In genomic region chr16:18401159-18401558, GRCh38 we compare ENCODE assay signal across 8 cellular contexts.
DNase-seq lines count a peak whose midpoint lies in the region; ATAC-seq and TF ChIP-seq lines count a peak whose summit lies in the region.
"Not testable (repeated sequence)": the region's sequence is repeated elsewhere in the genome, so short reads cannot be mapped to it uniquely, and the experiment has no call there.

No MANE protein-coding gene starts in this region.

- not testable (repeated sequence) for H3K4me1 Mint-ChIP-seq in MCF 10A (ENCODE audit: insufficient read depth, unreplicated experiment); glutamatergic neuron (ENCODE audit: low read depth, unreplicated experiment)

- H3K4me1 ChIP-seq in SJCRH30; mucosa of descending colon (ENCODE audit: low read depth); smooth muscle cell (ENCODE audit: low read depth); upper lobe of right lung: not testable (repeated sequence)

- H3K79me2 ChIP-seq in smooth muscle cell (ENCODE audit: low read depth) = not testable (repeated sequence)

- H3K4me3 Mint-ChIP-seq in MCF 10A (ENCODE audit: unreplicated experiment) = peak overlapping the region; percentile 65
- H3K4me3 Mint-ChIP-seq in glutamatergic neuron (ENCODE audit: unreplicated experiment) = not testable (repeated sequence)

- H3F3A ChIP-seq in smooth muscle cell (ENCODE audit: low read depth) = not testable (repeated sequence)

- not testable (repeated sequence) for H3K27ac Mint-ChIP-seq in MCF 10A (ENCODE audit: low read depth, unreplicated experiment); glutamatergic neuron (ENCODE audit: unreplicated experiment)

- WGBS in smooth muscle cell (ENCODE audit: low lambda C conversion rate) = under 1% methylated on average over 20 of the region's 38 CpGs

- not testable (repeated sequence) for H3K36me3 Mint-ChIP-seq in MCF 10A (ENCODE audit: insufficient read depth, unreplicated experiment); glutamatergic neuron (ENCODE audit: unreplicated experiment)

- H3K9me3 ChIP-seq in SJCRH30 (replicated peaks); mucosa of descending colon; smooth muscle cell (replicated peaks; ENCODE audit: low read depth); upper lobe of right lung: not testable (repeated sequence)

- H3K27ac ChIP-seq in SJCRH30; smooth muscle cell (ENCODE audit: low read depth): not testable (repeated sequence)
- H3K27ac ChIP-seq in upper lobe of right lung = peak overlapping the region; percentile 51

- not testable (repeated sequence) for H2AFZ ChIP-seq in smooth muscle cell (ENCODE audit: low read depth)

- not testable (repeated sequence) for H4K20me1 ChIP-seq in smooth muscle cell (ENCODE audit: low read depth)

- H3K9ac ChIP-seq in smooth muscle cell (ENCODE audit: low read depth) = not testable (repeated sequence)

- ATAC-seq in mucosa of descending colon, upper lobe of right lung: not testable (repeated sequence)

- POLR2A ChIA-PET in MCF 10A (lab: Yijun Ruan, JAX) = not testable (repeated sequence)

- not testable (repeated sequence) for H3K9me3 Mint-ChIP-seq in MCF 10A (ENCODE audit: unreplicated experiment); glutamatergic neuron (ENCODE audit: unreplicated experiment)

- H3K4me3 ChIP-seq in GM06990 (replicated peaks; ENCODE audit: low read depth, low read length) (peak overlapping the region; percentile 41), SJCRH30 (0 out of 2 replicates have a peak overlapping the region, but pooled peaks have one; percentile 21), smooth muscle cell (peak overlapping the region; percentile 55), upper lobe of right lung (peak overlapping the region; percentile 48)
- not testable (repeated sequence) for H3K4me3 ChIP-seq in mucosa of descending colon

- DNase-seq in GM06990 (ENCODE audit: extremely low read depth, insufficient read length); MCF 10A (ENCODE audit: unreplicated experiment); smooth muscle cell (lab: John Stamatoyannopoulos, UW; ENCODE audit: unreplicated experiment): not testable (repeated sequence)
- peak in 1 of 2 experiments; percentile 12 for DNase-seq in SJCRH30
- peak; percentile 39 to 47 for DNase-seq in activated T-cell treated with anti-CD3 and anti-CD28 coated beads, Interleukin-2, amount 50 U/mL, for 48 hours
- peak; percentile 57 for DNase-seq in glutamatergic neuron
- peak; percentile 21 to 59 (median 56) for DNase-seq in mucosa of descending colon
- peak; percentile 73 for DNase-seq in upper lobe of right lung

- TF ChIP-seq CTCF in GM06990 (IDR thresholded peaks at IDR 0.05; ENCODE audit: insufficient read depth, low read length, poor library complexity, severe bottlenecking); MCF 10A (IDR thresholded peaks at IDR 0.05; ENCODE audit: unreplicated experiment); glutamatergic neuron (IDR thresholded peaks at IDR 0.05; ENCODE audit: partially characterized antibody, unreplicated experiment); mucosa of descending colon (IDR thresholded peaks at IDR 0.05); smooth muscle cell (IDR thresholded peaks at IDR 0.05; ENCODE audit: borderline replicate concordance, insufficient read depth, poor library complexity, severe bottlenecking); upper lobe of right lung (IDR thresholded peaks at IDR 0.05): not testable (repeated sequence)

- intact Hi-C loops in MCF 10A (cut with micrococcal nuclease); mucosa of descending colon (cut with DNase I, micrococcal nuclease); upper lobe of right lung (cut with DNase I): not testable (repeated sequence)

- peak overlapping the region; percentile 74 for H3K4me2 ChIP-seq in smooth muscle cell

- H3K36me3 ChIP-seq in GM06990 (ENCODE audit: control insufficient read depth, insufficient read depth, low read length); SJCRH30; mucosa of descending colon (ENCODE audit: low read depth); smooth muscle cell (ENCODE audit: low read depth); upper lobe of right lung: not testable (repeated sequence)

- CTCF ChIA-PET in MCF 10A (lab: Yijun Ruan, JAX) = not testable (repeated sequence)

- H3K27me3 ChIP-seq in GM06990 (replicated peaks; ENCODE audit: control insufficient read depth, insufficient read depth, low read length); SJCRH30; smooth muscle cell (ENCODE audit: low read depth); upper lobe of right lung: not testable (repeated sequence)

- not testable (repeated sequence) for BruUV-seq in MCF 10A (replicated peaks; lab: Mats Ljungman, UMichigan)

- not testable (repeated sequence) for H3K27me3 Mint-ChIP-seq in MCF 10A (ENCODE audit: insufficient read depth, unreplicated experiment); glutamatergic neuron (ENCODE audit: unreplicated experiment)
